7 cellular contexts compared by ENCODE assay signal in genomic region chr3:15427981-15428380, GRCh38. TPM values are rescaled to one million over a fixed set of nuclear protein-coding genes. Genes with fewer than 3 reads are reported as not detected.
DNase-seq lines count a peak whose midpoint lies in the region; ATAC-seq lines count a peak whose summit lies in the region.

No MANE protein-coding gene starts in this region.

- H3K36me3 Mint-ChIP-seq in IgD-negative memory B cell, result peaks cover 2% of the 10 kb centered on the region
- peaks cover 31% of the 10 kb centered on the region for H3K36me3 Mint-ChIP-seq in activated naive CD8-positive, alpha-beta T cell treated with anti-CD3 and anti-CD28 coated beads, Interleukin-2, amount 50 U/mL, for 24 hours (ENCODE audit: low read depth)

- no peaks in the 10 kb centered on the region for H3K27me3 ChIP-seq in subcutaneous abdominal adipose tissue (ENCODE audit: control insufficient read depth in 5 of 5, insufficient read depth in 4 of 5, low read length in 5 of 5)

- DNase-seq in activated naive CD8-positive, alpha-beta T cell treated with anti-CD3 and anti-CD28 coated beads, Interleukin-2, amount 50 U/mL, for 24 hours, result no peak
- peak; percentile 32 for DNase-seq in iPS-NIHi7 (ENCODE audit: extremely low spot score)
- DNase-seq in NCI-H1048 (lab: John Stamatoyannopoulos, UW), result no peak
- DNase-seq in HK-2 (ENCODE audit: unreplicated experiment), result no peak

- H3K4me3 Mint-ChIP-seq in IgD-negative memory B cell, result peak overlapping the region; percentile 95 to 99 (median 98)
- H3K4me3 Mint-ChIP-seq in activated naive CD8-positive, alpha-beta T cell treated with anti-CD3 and anti-CD28 coated beads, Interleukin-2, amount 50 U/mL, for 24 hours, result peak overlapping the region; percentile 88

- no peak for ATAC-seq in activated naive CD8-positive, alpha-beta T cell treated with anti-CD3 and anti-CD28 coated beads, Interleukin-2, amount 50 U/mL, for 24 hours
- ATAC-seq in GM19455 (IDR thresholded peaks at IDR 0.05; ENCODE audit: unreplicated experiment), result no peak

- H3K4me1 Mint-ChIP-seq in IgD-negative memory B cell, result peaks cover 29 to 42% (median 36%) of the 10 kb centered on the region in 3 donors
- H3K4me1 Mint-ChIP-seq in activated naive CD8-positive, alpha-beta T cell treated with anti-CD3 and anti-CD28 coated beads, Interleukin-2, amount 50 U/mL, for 24 hours, result peaks cover 46% of the 10 kb centered on the region

- peak overlapping the region; percentile 86 to 99 (median 98) for H3K9ac ChIP-seq in subcutaneous abdominal adipose tissue (ENCODE audit: low read length in 5 of 5)

- peaks cover 7 to 32% (median 19%) of the 10 kb centered on the region in 5 donors for H3K36me3 ChIP-seq in subcutaneous abdominal adipose tissue (ENCODE audit: control insufficient read depth in 5 of 5, insufficient read depth in 5 of 5, low read length in 5 of 5)

- peak overlapping the region; percentile 96 to 97 (median 97) for H3K27ac Mint-ChIP-seq in IgD-negative memory B cell
- H3K27ac Mint-ChIP-seq in activated naive CD8-positive, alpha-beta T cell treated with anti-CD3 and anti-CD28 coated beads, Interleukin-2, amount 50 U/mL, for 24 hours, result peak overlapping the region; percentile 98

- no peaks in the 10 kb centered on the region for H3K9me3 Mint-ChIP-seq in IgD-negative memory B cell
- H3K9me3 Mint-ChIP-seq in activated naive CD8-positive, alpha-beta T cell treated with anti-CD3 and anti-CD28 coated beads, Interleukin-2, amount 50 U/mL, for 24 hours, result no peaks in the 10 kb centered on the region

- peak overlapping the region; percentile 90 to 99 (median 98) for H3K4me3 ChIP-seq in subcutaneous abdominal adipose tissue (ENCODE audit: low read depth in 1 of 5, low read length in 5 of 5)

- peak overlapping the region; percentile 90 for H3K27ac ChIP-seq in subcutaneous abdominal adipose tissue (ENCODE audit: low read depth, low read length)

- H3K27me3 Mint-ChIP-seq in IgD-negative memory B cell, result no peaks in the 10 kb centered on the region
- H3K27me3 Mint-ChIP-seq in activated naive CD8-positive, alpha-beta T cell treated with anti-CD3 and anti-CD28 coated beads, Interleukin-2, amount 50 U/mL, for 24 hours, result no peaks in the 10 kb centered on the region

- H3K9me3 ChIP-seq in subcutaneous abdominal adipose tissue (ENCODE audit: control insufficient read depth in 5 of 5, low read length in 5 of 5), result no peaks in the 10 kb centered on the region

- peaks cover 2 to 41% (median 30%) of the 10 kb centered on the region in 5 donors for H3K4me1 ChIP-seq in subcutaneous abdominal adipose tissue (ENCODE audit: control insufficient read depth in 5 of 5, insufficient read depth in 5 of 5, low read length in 5 of 5)

RNA-seq across cellular contexts. Expression of gene EAF1, which starts 0.6 kb away (rescaled TPM):
- polyA plus RNA-seq in IgD-negative memory B cell, result 5.4 TPM

RNA-seq across cellular contexts. Expression of gene METTL6, which starts 0.6 kb away (rescaled TPM):
- polyA plus RNA-seq in IgD-negative memory B cell, result 12.3 TPM
